Comparison of ENCODE assay signal across 8 cellular contexts in genomic region chr5:175718401-175719108, GRCh38.
DNase-seq lines count a peak whose midpoint lies in the region; ATAC-seq and TF ChIP-seq lines count a peak whose summit lies in the region.

No MANE protein-coding gene starts in this region.

- H3K14ac ChIP-seq in neuronal stem cell (ENCODE audit: low read length): no peak overlapping the region

- no peak overlapping the region for H2BK5ac ChIP-seq in neuronal stem cell (ENCODE audit: low read length)

- H4K20me1 ChIP-seq in DND-41 (ENCODE audit: insufficient read depth, low read length): no peaks in the 10 kb centered on the region

- peak; percentile 74 for DNase-seq in DND-41
- peak; percentile 55 for DNase-seq in NAMALWA (ENCODE audit: low spot score)
- DNase-seq in activated CD4-positive, alpha-beta T cell treated with anti-CD3 and anti-CD28 coated beads, Interleukin-2, amount 10 ng/mL, durations not matched to agents 24 days and 14 days: peak; percentile 86
- peak in 6 of 10 donors; percentile 50 to 74 (median 59) for DNase-seq in dorsolateral prefrontal cortex
- DNase-seq in neuronal stem cell (ENCODE audit: low spot score): peak; percentile 17
- no peak for DNase-seq in vagina (ENCODE audit: extremely low spot score in 2 of 2)

- H3K79me2 ChIP-seq in DND-41 (ENCODE audit: insufficient read depth, low read length): no peaks in the 10 kb centered on the region

- no peak overlapping the region for H4K91ac ChIP-seq in neuronal stem cell (ENCODE audit: low read depth, low read length, poor library complexity)

- H3K9me3 ChIP-seq in DND-41 (ENCODE audit: insufficient read depth, low read length, severe bottlenecking) (peaks cover 4% of the 10 kb centered on the region), neuronal stem cell (replicated peaks in 1 of 2; ENCODE audit: control insufficient read depth in 2 of 2, insufficient read depth in 1 of 2, low read depth in 1 of 2, low read length in 2 of 2) (peaks cover 0 to 1% of the 10 kb centered on the region in 2 donors), vagina (no peaks in the 10 kb centered on the region)

- H3K9me3 Mint-ChIP-seq in activated CD4-positive, alpha-beta T cell treated with anti-CD3 and anti-CD28 coated beads, Interleukin-2, amount 10 ng/mL, durations not matched to agents 24 days and 14 days: peaks cover 20% of the 10 kb centered on the region

- TF ChIP-seq CTCF in DND-41 (IDR thresholded peaks at IDR 0.05; ENCODE audit: borderline replicate concordance, extremely low read depth, low read length, poor library complexity, severe bottlenecking) (peak; percentile 75), dorsolateral prefrontal cortex (IDR thresholded peaks at IDR 0.05 in 54 of 56, conservative IDR thresholded peaks at IDR 0.05 in 2 of 56; ENCODE audit: low read depth in 1 of 56, partially characterized antibody in 56 of 56) (peak; percentile 35 to 80 (median 64)), vagina (IDR thresholded peaks at IDR 0.05) (peak; percentile 15 to 47 (median 26))

- no peak overlapping the region for H2AK5ac ChIP-seq in neuronal stem cell (ENCODE audit: low read depth, low read length)

- no peak overlapping the region for H2BK15ac ChIP-seq in neuronal stem cell (ENCODE audit: low read length)

- no peak overlapping the region for H3K23ac ChIP-seq in neuronal stem cell (ENCODE audit: low read depth, low read length, poor library complexity)

- H3K27me3 ChIP-seq in DND-41 (ENCODE audit: insufficient read depth, low read length, poor library complexity) (no peaks in the 10 kb centered on the region), dorsolateral prefrontal cortex (peaks cover 0 to 5% (median 0%) of the 10 kb centered on the region in 45 donors), neuronal stem cell (ENCODE audit: control insufficient read depth in 3 of 3, insufficient read depth in 3 of 3, low read depth in 1 of 3, low read length in 3 of 3) (no peaks in the 10 kb centered on the region), vagina (no peaks in the 10 kb centered on the region)

- no peak overlapping the region for H3K4ac ChIP-seq in neuronal stem cell (ENCODE audit: low read length)

- no peak overlapping the region for H3K27ac ChIP-seq in DND-41 (ENCODE audit: low read length)
- H3K27ac ChIP-seq in dorsolateral prefrontal cortex: no peak overlapping the region
- H3K27ac ChIP-seq in neuronal stem cell (replicated peaks; ENCODE audit: low read length): no peak overlapping the region
- no peak overlapping the region for H3K27ac ChIP-seq in vagina

- H3K27ac Mint-ChIP-seq in activated CD4-positive, alpha-beta T cell treated with anti-CD3 and anti-CD28 coated beads, Interleukin-2, amount 10 ng/mL, durations not matched to agents 24 days and 14 days: no peak overlapping the region

- H3K36me3 ChIP-seq in DND-41 (ENCODE audit: insufficient read depth, low read length) (no peaks in the 10 kb centered on the region), neuronal stem cell (replicated peaks in 1 of 2; ENCODE audit: control insufficient read depth in 2 of 2, insufficient read depth in 2 of 2, low read length in 2 of 2) (no peaks in the 10 kb centered on the region), vagina (no peaks in the 10 kb centered on the region)

- intact Hi-C loops in activated CD4-positive, alpha-beta T cell treated with anti-CD3 and anti-CD28 coated beads, Interleukin-2, amount 10 ng/mL, durations not matched to agents 24 days and 14 days (cut with micrococcal nuclease): loop anchor here (2.0 to 5.0 kb wide), 2 partner anchors 184 to 766 kb away; no protein-coding TSS in a partner anchor
- intact Hi-C loops in dorsolateral prefrontal cortex (cut with DNase I): loop anchor here in 1 of 2 donors (2.0 kb wide), 1 partner anchor 184 kb away; no protein-coding TSS in a partner anchor
- intact Hi-C loops in vagina (cut with DNase I): loop anchor here (10.0 kb wide), 1 partner anchor 84 kb away; no protein-coding TSS in a partner anchor

- H3K4me3 ChIP-seq in DND-41 (ENCODE audit: low read depth in 1 of 2, low read length in 2 of 2) (no peak overlapping the region), dorsolateral prefrontal cortex (no peak overlapping the region), neuronal stem cell (ENCODE audit: low read length in 2 of 2) (no peak overlapping the region), vagina (no peak overlapping the region)

- H3K4me1 ChIP-seq in DND-41 (ENCODE audit: insufficient read depth, low read length) (no peaks in the 10 kb centered on the region), neuronal stem cell (ENCODE audit: control insufficient read depth in 2 of 2, insufficient read depth in 1 of 2, low read depth in 1 of 2, low read length in 2 of 2) (no peaks in the 10 kb centered on the region), vagina (no peaks in the 10 kb centered on the region)

- no peak overlapping the region for H4K8ac ChIP-seq in neuronal stem cell (ENCODE audit: low read depth, low read length)

- no peak overlapping the region for H2AFZ ChIP-seq in DND-41 (ENCODE audit: low read depth, low read length)
- no peak overlapping the region for H2AFZ ChIP-seq in neuronal stem cell (ENCODE audit: low read length)

- no peak overlapping the region for H2BK12ac ChIP-seq in neuronal stem cell (ENCODE audit: low read length)

- no peak overlapping the region for H3K4me2 ChIP-seq in DND-41 (ENCODE audit: insufficient read depth, low read length)
- H3K4me2 ChIP-seq in neuronal stem cell (ENCODE audit: insufficient read depth, low read length, poor library complexity, severe bottlenecking): no peak overlapping the region

- H3K79me1 ChIP-seq in neuronal stem cell (ENCODE audit: low read depth, low read length): no peaks in the 10 kb centered on the region

- H3K9ac ChIP-seq in DND-41 (ENCODE audit: low read depth, low read length): no peak overlapping the region
- no peak overlapping the region for H3K9ac ChIP-seq in neuronal stem cell (ENCODE audit: low read depth, low read length, poor library complexity)

- peaks cover 23% of the 10 kb centered on the region for H3K36me3 Mint-ChIP-seq in activated CD4-positive, alpha-beta T cell treated with anti-CD3 and anti-CD28 coated beads, Interleukin-2, amount 10 ng/mL, durations not matched to agents 24 days and 14 days (ENCODE audit: low read depth)

- H3K4me1 Mint-ChIP-seq in activated CD4-positive, alpha-beta T cell treated with anti-CD3 and anti-CD28 coated beads, Interleukin-2, amount 10 ng/mL, durations not matched to agents 24 days and 14 days: peaks cover 4% of the 10 kb centered on the region

- H3K4me3 Mint-ChIP-seq in activated CD4-positive, alpha-beta T cell treated with anti-CD3 and anti-CD28 coated beads, Interleukin-2, amount 10 ng/mL, durations not matched to agents 24 days and 14 days: no peak overlapping the region

- no CpG with 5 or more reads among the region's 8 CpGs for WGBS in neuronal stem cell (ENCODE audit: extremely low coverage in 2 of 2, insufficient read length in 2 of 2, insufficient replicate concordance in 1 of 2), 2 donors

- no peak overlapping the region for H3K18ac ChIP-seq in neuronal stem cell (ENCODE audit: low read length)

- H3K27me3 Mint-ChIP-seq in activated CD4-positive, alpha-beta T cell treated with anti-CD3 and anti-CD28 coated beads, Interleukin-2, amount 10 ng/mL, durations not matched to agents 24 days and 14 days: peaks cover 1% of the 10 kb centered on the region

- no peak for TF ChIP-seq POLR2A in vagina (IDR thresholded peaks at IDR 0.05)

- H2BK120ac ChIP-seq in neuronal stem cell (ENCODE audit: low read depth, low read length): no peak overlapping the region

- ATAC-seq in DND-41 (ENCODE audit: insufficient read depth, low read depth) (peak; percentile 77), GM21526 (IDR thresholded peaks at IDR 0.05; ENCODE audit: low FRiP score, unreplicated experiment) (no peak), GM21367 (IDR thresholded peaks at IDR 0.05; ENCODE audit: unreplicated experiment) (no peak)

Comparison
In these comparisons a context has a peak if more than half of its experiments do, and no peak if none do; other contexts are left out.
1. DNase-seq: peak in DND-41 (single experiment), NAMALWA (single experiment), activated CD4-positive, alpha-beta T cell treated with anti-CD3 and anti-CD28 coated beads, Interleukin-2, amount 10 ng/mL, durations not matched to agents 24 days and 14 days (single experiment), dorsolateral prefrontal cortex (6 of 10) and neuronal stem cell (single experiment); none in vagina (0 of 2).
2. Peak in every context shown above with its lines, with median percentiles within 50 percentile points of each other: CTCF ChIP-seq.